ENCODE assay signal across 7 cellular contexts in the genomic region with DNA sequence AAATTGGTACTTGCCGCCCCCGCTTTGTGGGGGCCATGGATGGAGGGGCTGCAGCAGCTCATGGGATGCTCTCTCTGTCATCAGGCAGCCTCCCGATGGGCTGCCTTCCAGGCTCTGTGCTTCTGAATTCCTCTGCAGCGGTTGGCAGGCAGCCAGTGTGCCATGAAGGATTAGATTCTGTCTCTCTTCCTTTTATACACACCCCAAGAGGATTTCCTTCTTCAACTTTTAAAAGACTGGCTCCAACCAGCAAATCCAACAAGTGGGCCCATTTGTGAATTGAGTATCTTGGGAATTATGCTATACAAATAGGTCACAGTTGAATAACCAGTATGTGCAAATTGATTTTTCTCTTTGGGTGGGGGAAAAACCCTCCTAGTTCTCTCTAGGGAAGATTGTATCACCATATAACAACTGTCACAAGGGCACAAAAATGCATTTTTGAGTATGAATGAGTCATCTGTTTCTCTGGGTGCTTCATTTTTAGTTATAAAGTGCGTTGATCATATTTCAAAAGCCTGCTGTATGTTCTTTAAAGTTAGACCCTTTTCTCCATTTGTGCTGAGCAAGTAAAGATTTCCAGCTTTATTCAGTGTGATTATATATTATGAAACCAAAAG.
DNase-seq lines count a peak whose midpoint lies in the region; ATAC-seq and TF ChIP-seq lines count a peak whose summit lies in the region.

No MANE protein-coding gene starts in this region.

- TF ChIP-seq CTCF in foreskin keratinocyte (conservative IDR thresholded peaks at IDR 0.05), result no peak
- TF ChIP-seq CTCF in sigmoid colon (IDR thresholded peaks at IDR 0.05), result no peak

- H3K27ac ChIP-seq in foreskin keratinocyte, result peak overlapping the region; percentile 42
- H3K27ac ChIP-seq in sigmoid colon, result peak overlapping the region in 1 of 4 donors; percentile 12

- TF ChIP-seq EP300 in sigmoid colon (IDR thresholded peaks at IDR 0.05), result no peak

- H3K4me3 ChIP-seq in sigmoid colon, result no peak overlapping the region

- DNase-seq in H4 (ENCODE audit: low spot score), result peak; percentile 14
- peak; percentile 39 for DNase-seq in NCI-H526 treated with DMSO at 0.1 percent for 48 hours (lab: John Stamatoyannopoulos, UW)
- DNase-seq in foreskin keratinocyte, result peak in 1 of 2 donors; percentile 28
- peak; percentile 73 for DNase-seq in sigmoid colon
- DNase-seq in activated naive CD4-positive, alpha-beta T cell treated with anti-CD3 and anti-CD28 coated beads, Interleukin-2, amount 50 U/mL, for 72 hours (ENCODE audit: low spot score in 2 of 2), result no peak
- DNase-seq in activated gamma-delta T cell (lab: John Stamatoyannopoulos, UW), result no peak
- DNase-seq in C1 segment of cervical spinal cord (lab: John Stamatoyannopoulos, UW), result no peak

- H3K9me3 ChIP-seq in sigmoid colon, result no peaks in the 10 kb centered on the region

- peaks cover 0 to 8% of the 10 kb centered on the region in 2 donors for H3K36me3 Mint-ChIP-seq in activated naive CD4-positive, alpha-beta T cell treated with anti-CD3 and anti-CD28 coated beads, Interleukin-2, amount 50 U/mL, for 72 hours

- no peaks in the 10 kb centered on the region for H3K36me3 ChIP-seq in sigmoid colon

- H3K4me1 ChIP-seq in foreskin keratinocyte (peaks cover 6% of the 10 kb centered on the region), sigmoid colon (peaks cover 0 to 8% (median 4%) of the 10 kb centered on the region in 4 donors)

- no peak overlapping the region for H3K27ac Mint-ChIP-seq in activated naive CD4-positive, alpha-beta T cell treated with anti-CD3 and anti-CD28 coated beads, Interleukin-2, amount 50 U/mL, for 72 hours

- H3K9me3 Mint-ChIP-seq in activated naive CD4-positive, alpha-beta T cell treated with anti-CD3 and anti-CD28 coated beads, Interleukin-2, amount 50 U/mL, for 72 hours, result peaks cover 0 to 4% of the 10 kb centered on the region in 2 donors

- H3K27me3 ChIP-seq in foreskin keratinocyte (no peaks in the 10 kb centered on the region), sigmoid colon (no peaks in the 10 kb centered on the region)

- intact Hi-C loops in sigmoid colon (cut with DNase I), result no loop called here

- 52 to 66% methylated on average over 5 of the region's 5 CpGs for WGBS in sigmoid colon, 2 donors

- peak; percentile 42 for ATAC-seq in foreskin keratinocyte
- no peak for ATAC-seq in activated naive CD4-positive, alpha-beta T cell treated with anti-CD3 and anti-CD28 coated beads, Interleukin-2, amount 50 U/mL, for 72 hours

- TF ChIP-seq POLR2A in sigmoid colon (IDR thresholded peaks at IDR 0.05), result no peak

Comparison
In these comparisons a context has a peak if more than half of its experiments do, and no peak if none do; other contexts are left out.
1. DNase-seq: peak in H4 (single experiment), NCI-H526 treated with DMSO at 0.1 percent for 48 hours (single experiment) and sigmoid colon (single experiment); none in activated naive CD4-positive, alpha-beta T cell treated with anti-CD3 and anti-CD28 coated beads, Interleukin-2, amount 50 U/mL, for 72 hours (0 of 2), activated gamma-delta T cell (single experiment) and C1 segment of cervical spinal cord (0 of 14).